ENCODE assay signal across 10 cellular contexts in the genomic region with DNA sequence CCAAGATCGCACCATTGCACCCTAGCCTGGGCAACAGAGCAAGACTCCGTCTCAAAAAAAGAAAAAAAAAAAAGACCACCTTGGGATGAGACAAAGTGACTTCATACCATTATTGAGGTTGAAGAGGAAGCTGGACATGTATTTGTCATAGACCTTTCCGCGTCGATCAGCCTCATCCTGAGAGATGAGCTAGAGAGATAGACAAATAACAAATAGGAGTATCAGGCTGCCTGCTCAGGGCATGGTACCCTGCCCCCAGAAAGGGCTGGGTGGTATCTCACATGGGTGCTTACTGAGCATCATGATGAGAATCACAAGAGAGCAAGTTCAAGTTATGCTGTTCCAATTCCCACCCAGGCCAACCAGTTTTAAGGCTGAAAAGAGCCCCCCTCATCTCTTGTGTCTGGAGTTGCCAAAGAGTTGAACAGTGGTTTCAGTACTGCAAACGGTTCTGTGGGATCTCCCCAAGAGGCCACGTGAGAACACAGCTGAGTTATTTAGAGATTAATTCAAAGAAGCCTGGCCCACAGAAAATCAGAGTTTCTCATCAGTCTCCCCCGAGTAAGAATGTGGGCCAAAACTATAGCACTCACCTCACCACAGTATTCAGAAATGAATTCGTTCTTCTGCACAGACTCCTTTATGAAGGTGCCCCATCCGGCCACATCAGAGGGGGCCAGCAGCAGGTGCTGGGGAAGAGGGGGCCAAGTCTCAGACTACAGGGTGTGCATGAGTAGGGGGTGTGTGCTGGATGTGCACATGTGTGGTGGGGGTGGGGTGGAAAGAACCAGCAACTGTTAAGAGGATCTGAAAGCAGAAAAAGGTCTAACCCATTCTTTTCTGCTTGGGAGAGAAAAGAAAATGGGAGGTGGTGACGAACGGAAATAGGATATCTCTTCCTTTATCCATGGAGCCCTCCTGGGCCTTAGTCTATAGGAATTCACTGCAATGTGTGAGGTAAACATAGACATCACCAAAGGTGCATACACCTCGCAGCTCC. TPM values are rescaled to one million over a fixed set of nuclear protein-coding genes. Genes with fewer than 3 reads are reported as not detected.
DNase-seq lines count a peak whose midpoint lies in the region; ATAC-seq lines count a peak whose summit lies in the region.
"Had no signal": no experiment of that assay in that cellular context is flagged by ENCODE, and none has a peak within 500 bp of the region (broad histone marks: within the 10 kb centered on the region; RNA-seq: fewer than 3 reads in every experiment).

No MANE protein-coding gene starts in this region.

- H3K9me3 Mint-ChIP-seq in activated naive CD4-positive, alpha-beta T cell treated with anti-CD3 and anti-CD28 coated beads for 36 hours, result no peaks in the 10 kb centered on the region
- no peaks in the 10 kb centered on the region for H3K9me3 Mint-ChIP-seq in stimulated activated effector memory CD8-positive, alpha-beta T cell treated with anti-CD3 and anti-CD28 coated beads, Interleukin-12 subunit alpha, Interleukin-12 subunit beta, amount 100 ng/mL, for 72 hours

- H3K4me3 Mint-ChIP-seq in activated naive CD4-positive, alpha-beta T cell treated with anti-CD3 and anti-CD28 coated beads for 36 hours, result no peak overlapping the region
- peak overlapping the region; percentile 15 for H3K4me3 Mint-ChIP-seq in stimulated activated effector memory CD8-positive, alpha-beta T cell treated with anti-CD3 and anti-CD28 coated beads, Interleukin-12 subunit alpha, Interleukin-12 subunit beta, amount 100 ng/mL, for 72 hours

- CTCF ChIA-PET in activated naive CD4-positive, alpha-beta T cell treated with anti-CD3 and anti-CD28 coated beads for 36 hours (lab: Charles Lee), result interaction anchor here (0.6 to 1.3 kb wide), 2 partner anchors 55 to 164 kb away, joined by 3 to 6 read pairs; no protein-coding TSS in a partner anchor

- no peak overlapping the region for H3K27ac Mint-ChIP-seq in activated naive CD4-positive, alpha-beta T cell treated with anti-CD3 and anti-CD28 coated beads for 36 hours
- peak overlapping the region; percentile 69 for H3K27ac Mint-ChIP-seq in stimulated activated effector memory CD8-positive, alpha-beta T cell treated with anti-CD3 and anti-CD28 coated beads, Interleukin-12 subunit alpha, Interleukin-12 subunit beta, amount 100 ng/mL, for 72 hours

- peaks cover 29% of the 10 kb centered on the region for H3K4me1 Mint-ChIP-seq in activated naive CD4-positive, alpha-beta T cell treated with anti-CD3 and anti-CD28 coated beads for 36 hours (ENCODE audit: low read depth)
- H3K4me1 Mint-ChIP-seq in stimulated activated effector memory CD8-positive, alpha-beta T cell treated with anti-CD3 and anti-CD28 coated beads, Interleukin-12 subunit alpha, Interleukin-12 subunit beta, amount 100 ng/mL, for 72 hours, result peaks cover 44% of the 10 kb centered on the region

- ATAC-seq in GM21737 (IDR thresholded peaks at IDR 0.05; ENCODE audit: unreplicated experiment) (peak; percentile 70), HG03521 (IDR thresholded peaks at IDR 0.05; ENCODE audit: unreplicated experiment) (peak; percentile 57)
- ATAC-seq in stimulated activated effector memory CD8-positive, alpha-beta T cell treated with anti-CD3 and anti-CD28 coated beads, Interleukin-12 subunit alpha, Interleukin-12 subunit beta, amount 100 ng/mL, for 72 hours, result peak; percentile 92

- intact Hi-C loops in activated naive CD4-positive, alpha-beta T cell treated with anti-CD3 and anti-CD28 coated beads for 36 hours (cut with micrococcal nuclease), result loop anchor here (2.0 to 10.0 kb wide), 2 partner anchors 26 to 60 kb away; partner anchors contain the start of gene RAMP2
- intact Hi-C loops in posterior vena cava (cut with DNase I), result loop anchor here in 1 of 2 donors (10.0 kb wide), 1 partner anchor 120 kb away; the partner anchor contains the start of gene BECN1

- peaks cover 51% of the 10 kb centered on the region for H3K36me3 Mint-ChIP-seq in activated naive CD4-positive, alpha-beta T cell treated with anti-CD3 and anti-CD28 coated beads for 36 hours (ENCODE audit: low read depth)
- peaks cover 99% of the 10 kb centered on the region for H3K36me3 Mint-ChIP-seq in stimulated activated effector memory CD8-positive, alpha-beta T cell treated with anti-CD3 and anti-CD28 coated beads, Interleukin-12 subunit alpha, Interleukin-12 subunit beta, amount 100 ng/mL, for 72 hours

- no peaks in the 10 kb centered on the region for H3K27me3 Mint-ChIP-seq in activated naive CD4-positive, alpha-beta T cell treated with anti-CD3 and anti-CD28 coated beads for 36 hours (ENCODE audit: low read depth)

- peak; percentile 83 for DNase-seq in activated naive CD4-positive, alpha-beta T cell treated with anti-CD3 and anti-CD28 coated beads for 36 hours
- no peak for DNase-seq in activated naive CD4-positive, alpha-beta T cell (lab: John Stamatoyannopoulos, UW)
- peak in 1 of 2 donors; percentile 79 for DNase-seq in stimulated activated effector memory CD8-positive, alpha-beta T cell treated with anti-CD3 and anti-CD28 coated beads, Interleukin-12 subunit alpha, Interleukin-12 subunit beta, amount 100 ng/mL, for 72 hours (ENCODE audit: low spot score in 2 of 2)
- DNase-seq in posterior vena cava (ENCODE audit: low spot score) (no peak), occipital lobe (lab: John Stamatoyannopoulos, UW) (no peak), NCI-H510A (lab: John Stamatoyannopoulos, UW) (no peak)
- DNase-seq: caudate nucleus, H7 had no signal

RNA-seq across cellular contexts. Expression of gene CNTNAP1, which starts 22.5 kb away (rescaled TPM):
- 1 to 10 TPM; 1.4 to 1.5 TPM for total RNA-seq in activated naive CD4-positive, alpha-beta T cell treated with anti-CD3 and anti-CD28 coated beads for 36 hours
- total RNA-seq in posterior vena cava (10 to 100 TPM; 11.0 to 24.8 TPM), occipital lobe (7.5 TPM)

RNA-seq across cellular contexts. Expression of gene CCR10, which starts 23.2 kb away (rescaled TPM):
- under 1 TPM; 0.14 to 0.20 TPM for total RNA-seq in activated naive CD4-positive, alpha-beta T cell treated with anti-CD3 and anti-CD28 coated beads for 36 hours
- total RNA-seq in posterior vena cava (1 to 10 TPM; 1.7 to 2.5 TPM), occipital lobe (0.47 TPM)

RNA-seq across cellular contexts. Expression of gene PLEKHH3, which starts 28.0 kb away (rescaled TPM):
- under 1 TPM; 0.62 to 0.77 TPM for total RNA-seq in activated naive CD4-positive, alpha-beta T cell treated with anti-CD3 and anti-CD28 coated beads for 36 hours
- 10 to 100 TPM; 22.2 to 24.8 TPM for total RNA-seq in posterior vena cava
- 2.8 TPM for total RNA-seq in occipital lobe

RNA-seq across cellular contexts. Expression of gene EZH1, which starts 40.0 kb away (rescaled TPM):
- total RNA-seq in activated naive CD4-positive, alpha-beta T cell treated with anti-CD3 and anti-CD28 coated beads for 36 hours, result 10 to 100 TPM; 31.9 to 34.0 TPM
- total RNA-seq in posterior vena cava, result 10 to 100 TPM; 50.2 to 53.5 TPM
- total RNA-seq in occipital lobe, result 23.2 TPM

RNA-seq across cellular contexts. Expression of gene TUBG2, which starts 45.7 kb away (rescaled TPM):
- total RNA-seq in activated naive CD4-positive, alpha-beta T cell treated with anti-CD3 and anti-CD28 coated beads for 36 hours, result 1 to 10 TPM; 9.1 to 9.9 TPM
- total RNA-seq in posterior vena cava (10 to 100 TPM; 17.9 to 19.8 TPM), occipital lobe (9.4 TPM)
